11 cellular contexts compared by ENCODE assay signal in the genomic region with DNA sequence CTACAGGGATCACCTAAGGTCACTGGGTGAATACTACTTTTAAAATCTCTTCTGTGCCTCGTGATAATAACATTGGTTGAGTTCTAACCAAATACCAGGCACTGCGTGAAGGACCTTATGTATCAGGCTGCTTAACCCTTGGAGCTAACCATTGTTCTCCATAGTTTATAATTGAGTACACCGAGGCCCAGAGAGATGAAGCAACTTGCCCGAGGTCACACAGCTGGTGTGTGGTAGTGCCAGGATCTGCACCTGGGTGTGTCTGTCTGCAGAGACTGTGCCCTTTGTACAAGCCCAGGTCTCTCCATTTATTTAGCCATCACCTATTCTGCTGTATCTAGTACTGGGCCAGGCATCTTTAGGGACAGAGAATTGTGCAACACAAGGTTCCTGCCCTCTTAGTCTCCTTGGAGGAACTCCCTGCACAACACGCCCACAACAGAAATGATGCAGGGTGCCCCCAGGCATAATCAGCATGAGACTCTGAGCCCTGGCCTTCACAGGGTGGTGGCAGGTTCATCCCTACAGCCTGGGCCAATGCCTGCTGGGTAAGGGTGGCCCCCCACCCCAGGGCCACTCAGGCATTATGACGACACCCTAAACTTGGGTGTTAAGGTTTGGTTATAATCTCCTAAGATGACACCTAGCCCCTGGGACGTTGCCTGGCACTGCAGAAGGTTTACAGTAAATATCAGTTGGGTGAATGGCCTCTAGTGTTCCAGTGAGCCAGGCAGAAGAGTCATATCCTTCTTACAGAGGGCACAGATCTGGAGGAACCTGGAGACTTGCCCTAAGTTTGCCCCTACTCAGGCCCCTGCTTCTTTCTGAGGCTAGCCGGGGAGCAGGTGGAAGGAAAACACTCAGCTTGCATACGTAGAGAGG. TPM values are rescaled to one million over a fixed set of nuclear protein-coding genes. Genes with fewer than 3 reads are reported as not detected.
DNase-seq lines count a peak whose midpoint lies in the region; ATAC-seq and TF ChIP-seq lines count a peak whose summit lies in the region.
"Had no signal": no experiment of that assay in that cellular context is flagged by ENCODE, and none has a peak within 500 bp of the region (broad histone marks: within the 10 kb centered on the region; RNA-seq: fewer than 3 reads in every experiment).

No MANE protein-coding gene starts in this region.

- H3K4me1 Mint-ChIP-seq in osteocyte (ENCODE audit: unreplicated experiment) = peaks cover 71% of the 10 kb centered on the region
- H3K4me1 Mint-ChIP-seq in activated naive CD4-positive, alpha-beta T cell treated with anti-CD3 and anti-CD28 coated beads for 36 hours (ENCODE audit: low read depth) = no peaks in the 10 kb centered on the region
- H3K4me1 Mint-ChIP-seq: CD8-positive, alpha-beta memory T cell had no signal

- DNase-seq in CD1c-positive myeloid dendritic cell (ENCODE audit: extremely low spot score) (peak; percentile 71), RWPE2 (ENCODE audit: low spot score) (no peak), fibroblast of lung (ENCODE audit: low read depth in 2 of 2) (peak in 1 of 2 donors; percentile 60), osteocyte (ENCODE audit: extremely low spot score, unreplicated experiment) (no peak), NCI-H1436 (lab: John Stamatoyannopoulos, UW) (no peak), NCI-H2107 treated with DMSO at 0.1 percent for 48 hours (lab: John Stamatoyannopoulos, UW; ENCODE audit: unreplicated experiment) (no peak)
- DNase-seq in activated naive CD4-positive, alpha-beta T cell treated with anti-CD3 and anti-CD28 coated beads for 36 hours = no peak
- DNase-seq: CD8-positive, alpha-beta memory T cell had no signal

- H2AFZ ChIP-seq in fibroblast of lung (ENCODE audit: low read length) = peak overlapping the region; percentile 15

- no peaks in the 10 kb centered on the region for H3K36me3 Mint-ChIP-seq in osteocyte (ENCODE audit: unreplicated experiment)
- H3K36me3 Mint-ChIP-seq in activated naive CD4-positive, alpha-beta T cell treated with anti-CD3 and anti-CD28 coated beads for 36 hours (ENCODE audit: low read depth) = no peaks in the 10 kb centered on the region
- H3K36me3 Mint-ChIP-seq: CD8-positive, alpha-beta memory T cell had no signal

- H3K9me3 Mint-ChIP-seq in osteocyte (ENCODE audit: unreplicated experiment) = no peaks in the 10 kb centered on the region
- H3K9me3 Mint-ChIP-seq in activated naive CD4-positive, alpha-beta T cell treated with anti-CD3 and anti-CD28 coated beads for 36 hours = no peaks in the 10 kb centered on the region
- H3K9me3 Mint-ChIP-seq: CD8-positive, alpha-beta memory T cell; T-helper 1 cell treated with Interleukin-12 subunit alpha and Interleukin-12 subunit beta and Interleukin-4 antibody, amounts not matched to agents 30 μg/mL and 1 μg/mL, for 36 hours had no signal

- H3K27ac ChIP-seq in RWPE2 (ENCODE audit: poor library complexity, severe bottlenecking) (peak overlapping the region; percentile 91), fibroblast of lung (ENCODE audit: insufficient read depth, low read length) (peak overlapping the region; percentile 78)
- H3K27ac ChIP-seq: pancreas had no signal

- ATAC-seq in RWPE2 (ENCODE audit: low read depth) (peak; percentile 43), GM19463 (IDR thresholded peaks at IDR 0.05; ENCODE audit: unreplicated experiment) (no peak)

- H3K9ac ChIP-seq in fibroblast of lung (ENCODE audit: insufficient read depth, low read length) = no peak overlapping the region

- H3K4me2 ChIP-seq in fibroblast of lung (ENCODE audit: extremely low read depth, insufficient read depth, low read length) = peak overlapping the region; percentile 18

- H3K9me3 ChIP-seq in RWPE2 (ENCODE audit: severe bottlenecking) (no peaks in the 10 kb centered on the region), fibroblast of lung (ENCODE audit: control insufficient read depth, insufficient read depth, low read depth, low read length) (no peaks in the 10 kb centered on the region)
- H3K9me3 ChIP-seq: pancreas had no signal

- H3K36me3 ChIP-seq in RWPE2 (ENCODE audit: low read depth) (no peaks in the 10 kb centered on the region), fibroblast of lung (ENCODE audit: control insufficient read depth, insufficient read depth, low read length) (no peaks in the 10 kb centered on the region)
- H3K36me3 ChIP-seq: pancreas had no signal

- TF ChIP-seq CTCF in RWPE2 (IDR thresholded peaks at IDR 0.05; ENCODE audit: poor library complexity, severe bottlenecking) = no peak
- TF ChIP-seq CTCF in fibroblast of lung (conservative IDR thresholded peaks at IDR 0.05 in 1 of 2, IDR thresholded peaks at IDR 0.05 in 1 of 2; ENCODE audit: low read depth in 1 of 2, low read length in 2 of 2) = no peak
- no peak for TF ChIP-seq CTCF in osteocyte (IDR thresholded peaks at IDR 0.05)

- CTCF ChIA-PET in activated naive CD4-positive, alpha-beta T cell treated with anti-CD3 and anti-CD28 coated beads for 36 hours (lab: Charles Lee) = interaction anchor here (0.5 to 1.4 kb wide), 2 partner anchors 27 to 98 kb away, joined by 3 to 4 read pairs; no protein-coding TSS in a partner anchor

- intact Hi-C loops in activated naive CD4-positive, alpha-beta T cell treated with anti-CD3 and anti-CD28 coated beads for 36 hours (cut with micrococcal nuclease) = no loop called here

- H3K4me3 Mint-ChIP-seq in osteocyte (ENCODE audit: unreplicated experiment) = peak overlapping the region; percentile 43
- H3K4me3 Mint-ChIP-seq in activated naive CD4-positive, alpha-beta T cell treated with anti-CD3 and anti-CD28 coated beads for 36 hours = no peak overlapping the region
- H3K4me3 Mint-ChIP-seq: CD8-positive, alpha-beta memory T cell; T-helper 1 cell treated with Interleukin-12 subunit alpha and Interleukin-12 subunit beta and Interleukin-4 antibody, amounts not matched to agents 30 μg/mL and 1 μg/mL, for 36 hours had no signal

- peak overlapping the region; percentile 94 for H3K27ac Mint-ChIP-seq in osteocyte (ENCODE audit: unreplicated experiment)
- no peak overlapping the region for H3K27ac Mint-ChIP-seq in activated naive CD4-positive, alpha-beta T cell treated with anti-CD3 and anti-CD28 coated beads for 36 hours
- H3K27ac Mint-ChIP-seq: CD8-positive, alpha-beta memory T cell; T-helper 1 cell treated with Interleukin-12 subunit alpha and Interleukin-12 subunit beta and Interleukin-4 antibody, amounts not matched to agents 30 μg/mL and 1 μg/mL, for 36 hours had no signal

- H3K27me3 Mint-ChIP-seq in osteocyte (ENCODE audit: unreplicated experiment) = no peaks in the 10 kb centered on the region
- no peaks in the 10 kb centered on the region for H3K27me3 Mint-ChIP-seq in activated naive CD4-positive, alpha-beta T cell treated with anti-CD3 and anti-CD28 coated beads for 36 hours (ENCODE audit: low read depth)

- H3K4me1 ChIP-seq in RWPE2 (ENCODE audit: insufficient read depth, poor library complexity, severe bottlenecking) (peaks cover 52% of the 10 kb centered on the region), fibroblast of lung (ENCODE audit: control insufficient read depth, extremely low read depth, insufficient read depth, low read length) (peaks cover 25% of the 10 kb centered on the region)
- H3K4me1 ChIP-seq: pancreas had no signal

- H3K27me3 ChIP-seq in RWPE2 (ENCODE audit: insufficient read depth, poor library complexity, severe bottlenecking) = no peaks in the 10 kb centered on the region
- no peaks in the 10 kb centered on the region for H3K27me3 ChIP-seq in fibroblast of lung (ENCODE audit: control insufficient read depth, insufficient read depth, low read length)
- H3K27me3 ChIP-seq: pancreas had no signal

- no peaks in the 10 kb centered on the region for H4K20me1 ChIP-seq in fibroblast of lung (ENCODE audit: control insufficient read depth, extremely low read depth, insufficient read depth, low read length)

- H3K4me3 ChIP-seq in RWPE2 (ENCODE audit: severe bottlenecking) (no peak overlapping the region), fibroblast of lung (replicated peaks in 1 of 4; ENCODE audit: control extremely low read depth in 1 of 4, insufficient read depth in 1 of 4, low read depth in 3 of 4, low read length in 4 of 4) (peak overlapping the region in 2 of 4 experiments; percentile 10 to 46)
- H3K4me3 ChIP-seq: pancreas had no signal

- no peaks in the 10 kb centered on the region for H3K79me2 ChIP-seq in fibroblast of lung (ENCODE audit: control insufficient read depth, insufficient read depth, low read length)

RNA-seq across cellular contexts. Expression of a gene that starts 31.6 kb away (rescaled TPM):
- 36.0 and 60.8 TPM in 2 replicates for total RNA-seq in fibroblast of lung
- 2.5 and 5.5 TPM in 2 replicates for polyA plus RNA-seq in fibroblast of lung
- 4.6 and 8.3 TPM in 2 replicates for polyA plus RNA-seq in fibroblast of lung (2012)
- 15.2 and 25.2 TPM in 2 replicates for polyA minus RNA-seq in fibroblast of lung (ENCODE audit: low replicate concordance)
- total RNA-seq in osteocyte = 13.0 and 13.1 TPM in 2 replicates
- under 1 TPM; 0.05 TPM for total RNA-seq in activated naive CD4-positive, alpha-beta T cell treated with anti-CD3 and anti-CD28 coated beads for 36 hours

Comparison
In these comparisons a context has a peak if more than half of its experiments do, and no peak if none do; other contexts are left out.
1. RNA of a gene that starts 31.6 kb away (total RNA-seq): 36.0 to 60.8 TPM in fibroblast of lung and 13.0 to 13.1 TPM in osteocyte; 0.05 TPM in activated naive CD4-positive, alpha-beta T cell treated with anti-CD3 and anti-CD28 coated beads for 36 hours; every median in the first group is over 10 times any median in the second.